Comparison of ENCODE assay signal across 22 cellular contexts in genomic region chr1:4175566-4176405, GRCh38.
DNase-seq lines count a peak whose midpoint lies in the region; ATAC-seq, FAIRE-seq and TF ChIP-seq lines count a peak whose summit lies in the region.
"Had no signal": no experiment of that assay in that cellular context is flagged by ENCODE, and none has a peak within 500 bp of the region (broad histone marks: within the 10 kb centered on the region; RNA-seq: fewer than 3 reads in every experiment).

No MANE protein-coding gene starts in this region.

- POLR2A ChIA-PET in K562 (lab: Yijun Ruan, JAX) = no interaction called here

- CTCF ChIA-PET in K562 (lab: Yijun Ruan, JAX; ENCODE audit: low intra/inter-chr PET ratio) = no interaction called here

- H3K27ac Mint-ChIP-seq in stimulated activated naive CD8-positive, alpha-beta T cell treated with anti-CD3 and anti-CD28 coated beads, Interleukin-15, amount 100 ng/mL, for 72 hours = peak overlapping the region; percentile 10 to 59
- no peak overlapping the region for H3K27ac Mint-ChIP-seq in nephron progenitor cell
- H3K27ac Mint-ChIP-seq: B cell had no signal

- intact Hi-C loops in K562 (cut with micrococcal nuclease) = no loop called here

- DNase-seq in stimulated activated naive CD8-positive, alpha-beta T cell treated with anti-CD3 and anti-CD28 coated beads, Interleukin-15, amount 100 ng/mL, for 72 hours = no peak
- DNase-seq in stimulated activated naive CD8-positive, alpha-beta T cell treated with anti-CD3 and anti-CD28 coated beads, Interleukin-15, Interleukin-2, amounts not matched to agents 100 U/mL and 50 U/mL, for 24 hours = no peak
- DNase-seq in K562 (ENCODE audit: extremely low read depth in 1 of 4, low spot score in 3 of 4) = peak in 1 of 4 experiments; percentile 3
- peak; percentile 6 for DNase-seq in mucosa of gallbladder (ENCODE audit: low spot score)
- no peak for DNase-seq in pons (ENCODE audit: low spot score)
- no peak for DNase-seq in nephron progenitor cell
- no peak for DNase-seq in SHP77 treated with DMSO at 0.1 percent for 48 hours (lab: John Stamatoyannopoulos, UW)
- DNase-seq: ACHN; CD4-positive, alpha-beta memory T cell; DMS79 treated with DMSO at 0.1 percent for 48 hours; GDM1; GM23248; IMR-90; NCI-H1417; NCI-H1930; NCI-H2171; NCI-H774; Right ventricle myocardium superior had no signal

- H3K79me2 ChIP-seq in K562 (ENCODE audit: control insufficient read depth, insufficient read depth, low read length) = no peaks in the 10 kb centered on the region

- BruUV-seq in K562 (replicated peaks; lab: Mats Ljungman, UMichigan) = no TSS peak

- H3K4me1 Mint-ChIP-seq in stimulated activated naive CD8-positive, alpha-beta T cell treated with anti-CD3 and anti-CD28 coated beads, Interleukin-15, amount 100 ng/mL, for 72 hours = peaks cover 15% of the 10 kb centered on the region
- H3K4me1 Mint-ChIP-seq in nephron progenitor cell = peaks cover 17% of the 10 kb centered on the region

- no peak overlapping the region for H3K27ac ChIP-seq in K562 (ENCODE audit: extremely low read depth, low read depth, low read length)
- H3K27ac ChIP-seq: GM23248 had no signal

- no peak for FAIRE-seq in K562 (lab: Jason Lieb, UNC)
- FAIRE-seq: D721Med had no signal

- H3K4me3 Mint-ChIP-seq in stimulated activated naive CD8-positive, alpha-beta T cell treated with anti-CD3 and anti-CD28 coated beads, Interleukin-15, amount 100 ng/mL, for 72 hours = no peak overlapping the region
- H3K4me3 Mint-ChIP-seq in nephron progenitor cell = no peak overlapping the region
- H3K4me3 Mint-ChIP-seq: B cell; CD4-positive, alpha-beta memory T cell had no signal

- H3K9ac ChIP-seq in K562 (ENCODE audit: insufficient read depth in 1 of 2, low read depth in 2 of 2, low read length in 2 of 2) = no peak overlapping the region
- H3K9ac ChIP-seq: GM23248 had no signal

- TF ChIP-seq EP300 in K562 (IDR thresholded peaks at IDR 0.05; ENCODE audit: low read length) = no peak

- ATAC-seq in stimulated activated naive CD8-positive, alpha-beta T cell treated with anti-CD3 and anti-CD28 coated beads, Interleukin-15, amount 100 ng/mL, for 72 hours = no peak
- ATAC-seq in stimulated activated naive CD8-positive, alpha-beta T cell treated with anti-CD3 and anti-CD28 coated beads, Interleukin-15, Interleukin-2, amounts not matched to agents 100 U/mL and 50 U/mL, for 24 hours = no peak
- ATAC-seq in K562 = no peak
- ATAC-seq in SK-N-SH treated with all-trans-retinoic acid at 6 μM for 48 hours = no peak
- ATAC-seq: Panc1 had no signal

- peaks cover 37% of the 10 kb centered on the region for H3K27me3 Mint-ChIP-seq in stimulated activated naive CD8-positive, alpha-beta T cell treated with anti-CD3 and anti-CD28 coated beads, Interleukin-15, amount 100 ng/mL, for 72 hours
- H3K27me3 Mint-ChIP-seq in nephron progenitor cell (ENCODE audit: low read depth, poor library complexity) = peaks cover 9% of the 10 kb centered on the region

- no peaks in the 10 kb centered on the region for H3K36me3 ChIP-seq in K562 (ENCODE audit: control insufficient read depth, insufficient read depth, low read length)

- no peaks in the 10 kb centered on the region for H3K9me3 ChIP-seq in K562 (replicated peaks; ENCODE audit: control insufficient read depth, insufficient read depth, low read depth, low read length)

- no peaks in the 10 kb centered on the region for H3K4me1 ChIP-seq in K562 (replicated peaks in 1 of 2; ENCODE audit: control insufficient read depth in 2 of 2, insufficient read depth in 2 of 2, low read length in 2 of 2)

- no peaks in the 10 kb centered on the region for H3K9me1 ChIP-seq in K562 (ENCODE audit: control insufficient read depth, insufficient read depth, low read length)

- TF ChIP-seq RAD21 in K562 (CRISPR knock-in tag; conservative IDR thresholded peaks at IDR 0.05 in 1 of 2, IDR thresholded peaks at IDR 0.05 in 1 of 2) = no peak

- H3K36me3 Mint-ChIP-seq in nephron progenitor cell (ENCODE audit: low read depth) = no peaks in the 10 kb centered on the region
- H3K36me3 Mint-ChIP-seq: CD4-positive, alpha-beta memory T cell had no signal

- no peak overlapping the region for H2AFZ ChIP-seq in K562 (ENCODE audit: low read depth, low read length)
- H2AFZ ChIP-seq: GM23248 had no signal

- TF ChIP-seq POLR2A in K562 (conservative IDR thresholded peaks at IDR 0.05) = no peak

- in situ Hi-C loops in K562 (cut with MboI) = no loop called here

- peaks cover 6 to 43% of the 10 kb centered on the region in 2 experiments; a peak in 4 of 5 replicates for H3K27me3 ChIP-seq in K562 (ENCODE audit: control insufficient read depth in 2 of 2, insufficient read depth in 2 of 2, low read length in 2 of 2)

- 5% methylated on average over 10 of the region's 10 CpGs for WGBS in K562 (ENCODE audit: insufficient coverage, low coverage, missing lambda C conversion rate)

- TF ChIP-seq CTCF in K562 (IDR thresholded peaks at IDR 0.05 in 2 of 3, conservative IDR thresholded peaks at IDR 0.05 in 1 of 3; ENCODE audit: insufficient read depth in 2 of 3, low read depth in 1 of 3, low read length in 3 of 3) = no peak
- TF ChIP-seq CTCF in nephron progenitor cell (IDR thresholded peaks at IDR 0.05) = no peak

- H3K4me2 ChIP-seq in K562 (ENCODE audit: insufficient read depth, low read length) = no peak overlapping the region

- H3K4me3 ChIP-seq in K562 = no peak overlapping the region
- H3K4me3 ChIP-seq: GM23248 had no signal

- no peaks in the 10 kb centered on the region for H3K9me3 Mint-ChIP-seq in stimulated activated naive CD8-positive, alpha-beta T cell treated with anti-CD3 and anti-CD28 coated beads, Interleukin-15, amount 100 ng/mL, for 72 hours
- no peaks in the 10 kb centered on the region for H3K9me3 Mint-ChIP-seq in nephron progenitor cell
- H3K9me3 Mint-ChIP-seq: CD4-positive, alpha-beta memory T cell had no signal

- no peaks in the 10 kb centered on the region; the same call in 1 of the 2 replicates for H4K20me1 ChIP-seq in K562 (replicated peaks; ENCODE audit: control insufficient read depth, insufficient read depth, low read length)

TF ChIP-seq in K562, 482 proteins besides CTCF, POLR2A, EP300 and RAD21:
- TF ChIP-seq HDGF (IDR thresholded peaks at IDR 0.05) = no peak
- TF ChIP-seq ESRRA (IDR thresholded peaks at IDR 0.05; ENCODE audit: borderline replicate concordance, low read depth) = no peak
- TF ChIP-seq NR2C2 (CRISPR knock-in tag; IDR thresholded peaks at IDR 0.05) = peak; percentile 94
- TF ChIP-seq NR2C2 (tag; IDR thresholded peaks at IDR 0.05) = peak; percentile 95
- TF ChIP-seq NEUROD1 (IDR thresholded peaks at IDR 0.05; ENCODE audit: borderline replicate concordance, low read depth, low read length, partially characterized antibody) = no peak
- TF ChIP-seq NR2C1 (IDR thresholded peaks at IDR 0.05) = peak; percentile 98
- TF ChIP-seq NR2C1 (tag; IDR thresholded peaks at IDR 0.05) = peak; percentile 97
- peak; percentile 53 for TF ChIP-seq MTA2 (IDR thresholded peaks at IDR 0.05; ENCODE audit: low read depth)

TF ChIP-seq in SK-N-SH treated with all-trans-retinoic acid at 6 μM for 48 hours, 23 proteins besides CTCF, POLR2A, EP300 and RAD21:
- TF ChIP-seq POU6F1 (CRISPR knock-in tag; IDR thresholded peaks at IDR 0.05; ENCODE audit: borderline replicate concordance, low read depth) (no peak), ZFP30 (CRISPR knock-in tag; IDR thresholded peaks at IDR 0.05) (no peak), OSR1 (CRISPR knock-in tag; IDR thresholded peaks at IDR 0.05) (no peak), ZNF565 (CRISPR knock-in tag; conservative IDR thresholded peaks at IDR 0.05; ENCODE audit: low read depth) (no peak), ZNF70 (CRISPR knock-in tag; IDR thresholded peaks at IDR 0.05) (no peak), PATZ1 (CRISPR knock-in tag; IDR thresholded peaks at IDR 0.05; ENCODE audit: borderline replicate concordance) (no peak), CREB5 (CRISPR knock-in tag; IDR thresholded peaks at IDR 0.05; ENCODE audit: low read depth) (no peak)
